ENCODE assay signal across 15 cellular contexts in genomic region chr7:108201766-108202165, GRCh38.
"Had no signal": no experiment of that assay in that cellular context is flagged by ENCODE, and none has a peak within 500 bp of the region (broad histone marks: within the 10 kb centered on the region; RNA-seq: fewer than 3 reads in every experiment).

No MANE protein-coding gene starts in this region.

- DNase-seq: activated CD4-positive, alpha-beta T cell treated with anti-CD3 and anti-CD28 coated beads for 4 hours; activated CD4-positive, alpha-beta T cell treated with anti-CD3 and anti-CD28 coated beads, Interleukin-2, amount 50 U/mL, for 48 hours; activated CD4-positive, CD25-positive, alpha-beta regulatory T cell; activated CD8-positive, alpha-beta memory T cell treated with anti-CD3 and anti-CD28 coated beads, Interleukin-2, amount 50 U/mL, for 48 hours; activated naive CD4-positive, alpha-beta T cell; activated T-cell treated with anti-CD3 and anti-CD28 coated beads, Interleukin-2, amount 50 U/mL, for 4 hours; adrenal gland; gastrocnemius medialis; hippocampal formation; left ventricle myocardium inferior; natural killer cell; psoas muscle; stimulated activated CD4-positive, alpha-beta T cell treated with anti-CD3 and anti-CD28 coated beads, Interleukin-4, amount 100 ng/mL, for 24 hours; stimulated activated naive CD4-positive, alpha-beta T cell treated with Interleukin-2 at 50 U/mL for 16 hours; upper lobe of left lung had no signal

- ATAC-seq: activated T-cell treated with anti-CD3 and anti-CD28 coated beads, Interleukin-2, amount 50 U/mL, for 4 hours; gastrocnemius medialis; natural killer cell; psoas muscle had no signal
